In the genomic region with DNA sequence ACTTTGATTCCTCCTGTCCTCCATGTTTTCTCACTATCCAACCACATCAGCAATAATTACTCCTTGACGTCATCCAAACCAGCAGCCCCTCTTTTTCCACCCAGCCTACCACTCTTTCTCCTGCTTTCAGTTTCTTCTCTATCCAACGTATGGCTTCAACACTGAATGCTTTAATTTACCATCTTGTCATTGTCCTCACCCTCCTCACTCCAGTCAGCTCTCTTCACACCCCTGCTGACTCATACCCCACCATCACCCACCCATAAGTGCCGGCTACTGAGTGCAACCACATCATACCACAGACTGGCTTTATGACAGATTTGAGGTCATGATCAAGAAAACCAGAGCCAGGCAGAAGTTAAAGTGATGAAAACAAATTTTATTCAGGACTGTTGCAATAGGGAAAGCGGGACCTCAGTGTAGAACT, we compare ENCODE assay signal across 9 cellular contexts. TPM values are rescaled to one million over a fixed set of nuclear protein-coding genes. Genes with fewer than 3 reads are reported as not detected.
DNase-seq lines count a peak whose midpoint lies in the region; ATAC-seq and TF ChIP-seq lines count a peak whose summit lies in the region.
"Had no signal": no experiment of that assay in that cellular context is flagged by ENCODE, and none has a peak within 500 bp of the region (broad histone marks: within the 10 kb centered on the region; RNA-seq: fewer than 3 reads in every experiment).

No MANE protein-coding gene starts in this region.

- H3K27ac Mint-ChIP-seq in activated CD4-positive, alpha-beta T cell treated with anti-CD3 and anti-CD28 coated beads, Interleukin-2, amount 10 ng/mL, durations not matched to agents 24 days and 14 days, result peak overlapping the region; percentile 66
- peak overlapping the region; percentile 87 to 94 (median 90) for H3K27ac Mint-ChIP-seq in immature natural killer cell

- TF ChIP-seq CTCF in AG10803 (conservative IDR thresholded peaks at IDR 0.05; ENCODE audit: low read length), result no peak

- DNase-seq in AG10803 (ENCODE audit: low read depth) (peak; percentile 93), H4 (ENCODE audit: low spot score) (peak; percentile 76), immature natural killer cell (peak; percentile 85 to 88 (median 86)), NCI-H1105 treated with DMSO at 0.1 percent for 48 hours (lab: John Stamatoyannopoulos, UW) (no peak), T-helper 9 cell (no peak)
- peak; percentile 80 for DNase-seq in activated CD4-positive, alpha-beta T cell treated with anti-CD3 and anti-CD28 coated beads, Interleukin-2, amount 10 ng/mL, durations not matched to agents 24 days and 14 days
- DNase-seq: cerebellar nuclear complex had no signal

- no peak overlapping the region for H3K4me3 ChIP-seq in AG10803 (ENCODE audit: low read length)

- H3K4me1 Mint-ChIP-seq in activated CD4-positive, alpha-beta T cell treated with anti-CD3 and anti-CD28 coated beads, Interleukin-2, amount 10 ng/mL, durations not matched to agents 24 days and 14 days, result peaks cover 34% of the 10 kb centered on the region
- peaks cover 36 to 38% of the 10 kb centered on the region in 2 donors for H3K4me1 Mint-ChIP-seq in immature natural killer cell

- H3K27me3 Mint-ChIP-seq in activated CD4-positive, alpha-beta T cell treated with anti-CD3 and anti-CD28 coated beads, Interleukin-2, amount 10 ng/mL, durations not matched to agents 24 days and 14 days, result peaks cover 20% of the 10 kb centered on the region
- H3K27me3 Mint-ChIP-seq in immature natural killer cell (ENCODE audit: low read depth in 3 of 3), result peaks cover 20 to 52% (median 31%) of the 10 kb centered on the region in 3 donors

- no peak for ATAC-seq in HG02840 (IDR thresholded peaks at IDR 0.05; ENCODE audit: low FRiP score, unreplicated experiment)
- ATAC-seq in HG03159 (IDR thresholded peaks at IDR 0.05; ENCODE audit: unreplicated experiment), result no peak

- peak overlapping the region; percentile 22 for H3K4me3 Mint-ChIP-seq in activated CD4-positive, alpha-beta T cell treated with anti-CD3 and anti-CD28 coated beads, Interleukin-2, amount 10 ng/mL, durations not matched to agents 24 days and 14 days
- H3K4me3 Mint-ChIP-seq in immature natural killer cell, result peak overlapping the region; percentile 69 to 82 (median 77)

- no peaks in the 10 kb centered on the region for H3K36me3 Mint-ChIP-seq in activated CD4-positive, alpha-beta T cell treated with anti-CD3 and anti-CD28 coated beads, Interleukin-2, amount 10 ng/mL, durations not matched to agents 24 days and 14 days (ENCODE audit: low read depth)
- no peaks in the 10 kb centered on the region for H3K36me3 Mint-ChIP-seq in immature natural killer cell

- intact Hi-C loops in activated CD4-positive, alpha-beta T cell treated with anti-CD3 and anti-CD28 coated beads, Interleukin-2, amount 10 ng/mL, durations not matched to agents 24 days and 14 days (cut with micrococcal nuclease), result loop anchor here (1.0 to 10.0 kb wide), 3 partner anchors 9 to 448 kb away; a partner anchor contains a TSS

- H3K9me3 Mint-ChIP-seq in activated CD4-positive, alpha-beta T cell treated with anti-CD3 and anti-CD28 coated beads, Interleukin-2, amount 10 ng/mL, durations not matched to agents 24 days and 14 days, result peaks cover 6% of the 10 kb centered on the region
- H3K9me3 Mint-ChIP-seq in immature natural killer cell, result peaks cover 0 to 3% (median 0%) of the 10 kb centered on the region in 6 donors

RNA-seq across cellular contexts. Expression of a gene that starts 9.8 kb away (rescaled TPM):
- 734 and 836 TPM in 2 replicates for total RNA-seq in H4 (2014; rRNA removed; shearing (Covaris generic))
- total RNA-seq in activated CD4-positive, alpha-beta T cell treated with anti-CD3 and anti-CD28 coated beads, Interleukin-2, amount 10 ng/mL, durations not matched to agents 24 days and 14 days, result 107 TPM in 2 replicates
- polyA plus RNA-seq in immature natural killer cell, result 100 to 1,000 TPM in 1 of 3 donors, 10 to 100 TPM in 2; 27.7 to 104 (median 64.9) TPM

RNA-seq across cellular contexts. Expression of a gene that starts 58.4 kb away (rescaled TPM):
- total RNA-seq in H4 (2014; rRNA removed; shearing (Covaris generic)), result not detected in 2 replicates
- not detected in 2 replicates for total RNA-seq in activated CD4-positive, alpha-beta T cell treated with anti-CD3 and anti-CD28 coated beads, Interleukin-2, amount 10 ng/mL, durations not matched to agents 24 days and 14 days
- not detected for polyA plus RNA-seq in immature natural killer cell

Comparison
In these comparisons a context has a peak if more than half of its experiments do, and no peak if none do; other contexts are left out.
1. DNase-seq: peak in AG10803 (single experiment), H4 (single experiment), activated CD4-positive, alpha-beta T cell treated with anti-CD3 and anti-CD28 coated beads, Interleukin-2, amount 10 ng/mL, durations not matched to agents 24 days and 14 days (single experiment) and immature natural killer cell (3 of 3); none in NCI-H1105 treated with DMSO at 0.1 percent for 48 hours (single experiment) and T-helper 9 cell (single experiment).